In genomic region chr10:70052462-70053211, GRCh38 we compare ENCODE assay signal across 1 cellular context.
TF ChIP-seq lines count a peak whose summit lies in the region.

MACROH2A2 (plus strand) TSS chr10:70052846; CDS start chr10:70075659, 22,813 bp downstream.

TF ChIP-seq in H1, 55 proteins besides CTCF, POLR2A, EP300 and RAD21 (continued from another document):
- 0 out of 4 replicates have a peak, but pooled peaks of 1 of the 2 experiments have one; percentile 41 for TF ChIP-seq SIN3A (conservative IDR thresholded peaks at IDR 0.05 in 1 of 2, IDR thresholded peaks at IDR 0.05 in 1 of 2; ENCODE audit: low read depth in 1 of 2, low read length in 2 of 2)
- peak; percentile 68 for TF ChIP-seq TAF7 (optimal IDR thresholded peaks at IDR 0.05; ENCODE audit: borderline replicate concordance, low read depth, low read length)
- TF ChIP-seq BACH1 (IDR thresholded peaks at IDR 0.05; ENCODE audit: low read length), result 0 out of 2 replicates have a peak, but pooled peaks have one; percentile 45
- TF ChIP-seq TEAD4 (IDR thresholded peaks at IDR 0.05; ENCODE audit: low read depth, low read length), result peak; percentile 72
- peak; percentile 93 for TF ChIP-seq YY1 (IDR thresholded peaks at IDR 0.05; ENCODE audit: low read depth, low read length)
- no peak for TF ChIP-seq CREB1 (IDR thresholded peaks at IDR 0.05)
- TF ChIP-seq ATF3 (IDR thresholded peaks at IDR 0.05; ENCODE audit: insufficient read depth, low read depth, low read length), result no peak
- TF ChIP-seq FOSL1 (IDR thresholded peaks at IDR 0.05; ENCODE audit: insufficient read depth, low read depth, low read length), result no peak
- TF ChIP-seq ASH2L (IDR thresholded peaks at IDR 0.05; ENCODE audit: low read length), result peak; percentile 72
- TF ChIP-seq KDM5A (IDR thresholded peaks at IDR 0.05; ENCODE audit: low read length), result no peak
- peak; percentile 59 for TF ChIP-seq TBP (IDR thresholded peaks at IDR 0.05; ENCODE audit: low read depth, low read length)
- peak; percentile 76 for TF ChIP-seq KDM4A (IDR thresholded peaks at IDR 0.05; ENCODE audit: low read depth, low read length, severe bottlenecking)
- TF ChIP-seq MAX (IDR thresholded peaks at IDR 0.05), result peak; percentile 22; the same call in 1 of the 2 replicates
